Comparison of ENCODE assay signal across 22 cellular contexts in the genomic region with DNA sequence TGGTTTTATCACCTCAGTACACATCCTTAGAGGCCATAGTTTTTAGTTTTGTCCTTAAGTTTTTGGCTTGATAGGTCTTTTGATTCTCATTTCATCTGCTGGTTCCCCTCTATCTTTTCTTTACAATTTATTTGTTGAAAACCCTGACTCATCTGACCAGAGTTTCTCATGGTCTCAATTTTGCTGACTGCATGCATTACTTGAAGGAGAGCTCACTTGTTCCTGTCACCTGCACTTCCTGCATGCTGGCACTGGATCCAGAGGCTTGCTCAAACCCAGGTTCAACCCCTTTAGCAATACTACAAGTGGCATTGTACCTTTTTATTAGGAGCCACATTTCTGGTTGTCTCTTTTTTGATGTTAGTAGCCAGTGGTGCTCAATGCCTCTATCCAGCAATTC. TPM values are rescaled to one million over a fixed set of nuclear protein-coding genes. Genes with fewer than 3 reads are reported as not detected.
DNase-seq lines count a peak whose midpoint lies in the region; ATAC-seq and TF ChIP-seq lines count a peak whose summit lies in the region.
"Had no signal": no experiment of that assay in that cellular context is flagged by ENCODE, and none has a peak within 500 bp of the region (broad histone marks: within the 10 kb centered on the region; RNA-seq: fewer than 3 reads in every experiment).

No MANE protein-coding gene starts in this region.

- H4K20me1 ChIP-seq in mammary epithelial cell (ENCODE audit: insufficient read depth, low read length) = no peaks in the 10 kb centered on the region

- H3K4me2 ChIP-seq in mammary epithelial cell (ENCODE audit: insufficient read depth, low read depth, low read length) = no peak overlapping the region

- H3K36me3 ChIP-seq in mammary epithelial cell (ENCODE audit: insufficient read depth, low read length) = no peaks in the 10 kb centered on the region
- H3K36me3 ChIP-seq in breast epithelium = no peaks in the 10 kb centered on the region
- H3K36me3 ChIP-seq in iPS-20b (ENCODE audit: insufficient read depth, low read depth, low read length) = no peaks in the 10 kb centered on the region
- H3K36me3 ChIP-seq in upper lobe of right lung = no peaks in the 10 kb centered on the region
- H3K36me3 ChIP-seq: heart left ventricle, ovary, right atrium auricular region had no signal

- H3K27ac ChIP-seq in mammary epithelial cell (ENCODE audit: insufficient read depth, low read depth, low read length) (no peak overlapping the region), breast epithelium (no peak overlapping the region), iPS-20b (ENCODE audit: low read length) (no peak overlapping the region), upper lobe of right lung (no peak overlapping the region)
- H3K27ac ChIP-seq: epithelial cell of prostate, heart left ventricle, ovary, right atrium auricular region had no signal

- TF ChIP-seq POLR2A in breast epithelium (IDR thresholded peaks at IDR 0.05) = no peak

- CTCF ChIA-PET in mammary epithelial cell (lab: Charles Lee; ENCODE audit: low non-redundant PET) = no interaction called here

- ATAC-seq in upper lobe of right lung = no peak
- ATAC-seq in GM21786 (IDR thresholded peaks at IDR 0.05; ENCODE audit: unreplicated experiment) = no peak
- ATAC-seq: activated naive CD8-positive, alpha-beta T cell treated with anti-CD3 and anti-CD28 coated beads, Interleukin-2, amount 50 U/mL, for 24 hours; heart left ventricle; left colon; stimulated activated naive B cell treated with anti-CD40 and anti-IgM and Interleukin-4, amounts not matched to agents 10 μg/mL and 1 μg/mL and 100 μg/mL, for 72 hours had no signal

- no TSS peak for BruUV-seq in mammary epithelial cell (replicated peaks; lab: Mats Ljungman, UMichigan)

- H3K27me3 ChIP-seq in mammary epithelial cell (ENCODE audit: insufficient read depth, low read length) (no peaks in the 10 kb centered on the region), breast epithelium (no peaks in the 10 kb centered on the region), iPS-20b (ENCODE audit: insufficient read depth, low read length) (no peaks in the 10 kb centered on the region), upper lobe of right lung (no peaks in the 10 kb centered on the region)
- H3K27me3 ChIP-seq: heart left ventricle, ovary, right atrium auricular region had no signal

- in situ Hi-C loops in mammary epithelial cell (cut with MboI; ENCODE audit: low sequenced_read_pairs in 2 of 2) (no loop called here), astrocyte of the cerebellum (cut with HindIII; ENCODE audit: low sequenced_read_pairs) (no loop called here)

- intact Hi-C loops in mammary epithelial cell (cut with micrococcal nuclease) (no loop called here), breast epithelium (cut with DNase I; ENCODE audit: low total_unique reads) (no loop called here), upper lobe of right lung (cut with DNase I) (no loop called here)

- H3K9ac ChIP-seq in mammary epithelial cell (ENCODE audit: insufficient read depth, low read length) = no peak overlapping the region
- H3K9ac ChIP-seq in iPS-20b (ENCODE audit: low read depth, low read length) = 0 out of 2 replicates have a peak overlapping the region, but pooled peaks have one; percentile 20

- H3K79me2 ChIP-seq in mammary epithelial cell (ENCODE audit: insufficient read depth, low read length) = no peaks in the 10 kb centered on the region

- DNase-seq in mammary epithelial cell (peak; percentile 19), breast epithelium (ENCODE audit: low spot score in 2 of 2) (no peak), astrocyte of the cerebellum (ENCODE audit: low read depth) (peak; percentile 11), HT-29 (ENCODE audit: low spot score) (no peak), upper lobe of right lung (no peak)
- DNase-seq in stimulated activated CD4-positive, alpha-beta T cell treated with anti-CD3 and anti-CD28 coated beads, Interleukin-4, amount 100 ng/mL, for 4 hours = no peak
- DNase-seq: activated CD4-positive, alpha-beta T cell treated with anti-CD3 and anti-CD28 coated beads for 4 hours; activated naive CD8-positive, alpha-beta T cell treated with anti-CD3 and anti-CD28 coated beads, Interleukin-2, amount 50 U/mL, for 24 hours; activated T-cell treated with anti-CD3 and anti-CD28 coated beads, Interleukin-2, amount 50 U/mL, for 24 hours; CD4-positive, alpha-beta T cell; heart left ventricle; left colon; NCI-H2029; NCI-H2227 treated with DMSO at 0.1 percent for 48 hours; NCI-H526 treated with DMSO at 0.1 percent for 48 hours; ovary; stimulated activated CD4-positive, alpha-beta T cell treated with anti-CD3 and anti-CD28 coated beads, Interleukin-4, amount 100 ng/mL, for 1 hour; stimulated activated naive B cell treated with anti-CD40 and anti-IgM and Interleukin-4, amounts not matched to agents 10 μg/mL and 1 μg/mL and 100 μg/mL, for 72 hours had no signal

- H3K4me3 ChIP-seq in mammary epithelial cell (replicated peaks in 1 of 3; ENCODE audit: insufficient read depth in 1 of 3, low read depth in 2 of 3, low read length in 3 of 3) (no peak overlapping the region), breast epithelium (no peak overlapping the region), astrocyte of the cerebellum (ENCODE audit: low read depth, low read length) (no peak overlapping the region), iPS-20b (ENCODE audit: low read length) (no peak overlapping the region), upper lobe of right lung (no peak overlapping the region)
- H3K4me3 ChIP-seq: heart left ventricle, ovary, right atrium auricular region had no signal

- H3K4me1 ChIP-seq in mammary epithelial cell (ENCODE audit: insufficient read depth, low read length) (no peaks in the 10 kb centered on the region), breast epithelium (no peaks in the 10 kb centered on the region), iPS-20b (ENCODE audit: insufficient read depth, low read length) (no peaks in the 10 kb centered on the region), upper lobe of right lung (no peaks in the 10 kb centered on the region)
- H3K4me1 ChIP-seq: heart left ventricle, right atrium auricular region had no signal

- no peak overlapping the region for H2AFZ ChIP-seq in mammary epithelial cell (ENCODE audit: low read depth, low read length)

- dilution Hi-C loops in mammary epithelial cell (cut with HindIII; ENCODE audit: low sequenced_read_pairs) = loop anchor here (5.0 kb wide), 1 partner anchor 57 kb away; no protein-coding TSS in a partner anchor

- TF ChIP-seq CTCF in mammary epithelial cell (conservative IDR thresholded peaks at IDR 0.05 in 1 of 2, IDR thresholded peaks at IDR 0.05 in 1 of 2; ENCODE audit: extremely low read depth in 1 of 2, insufficient read depth in 1 of 2, low read depth in 1 of 2, low read length in 2 of 2) (no peak), breast epithelium (IDR thresholded peaks at IDR 0.05) (no peak), astrocyte of the cerebellum (IDR thresholded peaks at IDR 0.05; ENCODE audit: low read depth, low read length, missing control alignments) (no peak), upper lobe of right lung (IDR thresholded peaks at IDR 0.05) (no peak)

- H3K9me3 ChIP-seq in mammary epithelial cell (replicated peaks; ENCODE audit: insufficient read depth, low read length) = no peaks in the 10 kb centered on the region
- H3K9me3 ChIP-seq in breast epithelium = no peaks in the 10 kb centered on the region
- no peaks in the 10 kb centered on the region for H3K9me3 ChIP-seq in iPS-20b (ENCODE audit: insufficient read depth, low read depth, low read length)
- no peaks in the 10 kb centered on the region for H3K9me3 ChIP-seq in upper lobe of right lung
- H3K9me3 ChIP-seq: heart left ventricle, ovary, right atrium auricular region had no signal

RNA-seq across cellular contexts. Expression of gene FBXO10, which starts 26.7 kb away (rescaled TPM):
- total RNA-seq in mammary epithelial cell (10 to 100 TPM in 1 of 2 donors, 1 to 10 TPM in 1; 3.7 to 11.8 TPM), breast epithelium (1 to 10 TPM; 5.1 to 6.9 (median 5.9) TPM), upper lobe of right lung (8.0 TPM)
- polyA plus RNA-seq in mammary epithelial cell = 3.9 TPM
- 12.2 TPM for polyA minus RNA-seq in mammary epithelial cell
- total RNA-seq in HT-29 (2014; rRNA removed; shearing (Covaris generic)) = 3.4 and 7.4 TPM in 2 replicates

RNA-seq across cellular contexts. Expression of gene TOMM5, which starts 42.9 kb away (rescaled TPM):
- total RNA-seq in mammary epithelial cell = 100 to 1,000 TPM in 1 of 2 donors, 10 to 100 TPM in 1; 69.7 to 135 TPM
- polyA plus RNA-seq in mammary epithelial cell = 170 TPM
- polyA minus RNA-seq in mammary epithelial cell = 36.0 TPM
- 100 to 1,000 TPM in 1 of 3 donors, 10 to 100 TPM in 2; 71.9 to 105 (median 72.0) TPM for total RNA-seq in breast epithelium
- total RNA-seq in HT-29 (2014; rRNA removed; shearing (Covaris generic)) = 215 and 224 TPM in 2 replicates
- 60.7 TPM for total RNA-seq in upper lobe of right lung

Comparison
In these comparisons a context has a peak if more than half of its experiments do, and no peak if none do; other contexts are left out.
1. DNase-seq: peak in mammary epithelial cell (single experiment) and astrocyte of the cerebellum (single experiment); none in breast epithelium (0 of 2), HT-29 (single experiment), upper lobe of right lung (single experiment) and stimulated activated CD4-positive, alpha-beta T cell treated with anti-CD3 and anti-CD28 coated beads, Interleukin-4, amount 100 ng/mL, for 4 hours (0 of 2).